ENCODE assay signal across 14 cellular contexts in the genomic region with DNA sequence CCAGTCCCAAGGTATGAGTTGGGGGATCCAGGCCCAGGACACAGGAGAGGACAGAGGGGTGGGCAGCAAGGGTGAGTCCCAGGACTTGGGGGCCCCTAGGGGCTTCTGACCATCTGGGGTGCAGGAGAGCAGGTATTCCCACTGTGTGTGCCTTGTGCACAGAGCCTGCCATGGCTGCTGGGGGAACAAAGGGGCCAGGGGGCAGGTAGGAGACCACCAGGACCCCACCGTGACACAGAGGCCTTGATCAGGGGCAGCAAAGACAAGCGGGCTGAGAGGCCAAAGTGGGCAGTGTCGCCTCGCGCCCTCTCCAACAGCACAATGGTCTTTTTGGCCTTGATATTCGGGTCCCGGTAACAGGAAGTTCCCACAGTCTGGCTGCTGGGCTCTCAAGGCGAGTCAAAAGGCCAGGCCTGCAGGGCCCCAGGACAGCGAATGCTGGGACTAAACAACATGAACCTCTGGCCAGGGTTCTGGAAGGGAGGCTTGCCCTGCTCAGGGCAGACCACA. TPM values are rescaled to one million over a fixed set of nuclear protein-coding genes. Genes with fewer than 3 reads are reported as not detected.
DNase-seq lines count a peak whose midpoint lies in the region; ATAC-seq and TF ChIP-seq lines count a peak whose summit lies in the region.
"Had no signal": no experiment of that assay in that cellular context is flagged by ENCODE, and none has a peak within 500 bp of the region (broad histone marks: within the 10 kb centered on the region; RNA-seq: fewer than 3 reads in every experiment).

No MANE protein-coding gene starts in this region.

- in situ Hi-C loops in mammary epithelial cell (cut with MboI; ENCODE audit: low sequenced_read_pairs in 2 of 2): no loop called here

- H3K4me3 ChIP-seq in mammary epithelial cell (replicated peaks in 1 of 3; ENCODE audit: insufficient read depth in 1 of 3, low read depth in 2 of 3, low read length in 3 of 3): no peak overlapping the region
- H3K4me3 ChIP-seq in Loucy (ENCODE audit: low read length, poor library complexity, severe bottlenecking): no peak overlapping the region
- H3K4me3 ChIP-seq in lung: no peak overlapping the region
- H3K4me3 ChIP-seq in stomach: no peak overlapping the region
- H3K4me3 ChIP-seq: SJSA1 had no signal

- no peak overlapping the region for H3K9ac ChIP-seq in mammary epithelial cell (ENCODE audit: insufficient read depth, low read length)
- H3K9ac ChIP-seq in Loucy (ENCODE audit: low read depth, low read length, poor library complexity, severe bottlenecking): peak overlapping the region; percentile 47

- BruUV-seq in MCF 10A (replicated peaks; lab: Mats Ljungman, UMichigan) (no TSS peak), mammary epithelial cell (replicated peaks; lab: Mats Ljungman, UMichigan) (no TSS peak)

- H3K27me3 Mint-ChIP-seq in MCF 10A (ENCODE audit: insufficient read depth, unreplicated experiment): no peaks in the 10 kb centered on the region

- TF ChIP-seq EP300 in stomach (IDR thresholded peaks at IDR 0.05): no peak

- no peak for TF ChIP-seq CTCF in MCF 10A (IDR thresholded peaks at IDR 0.05; ENCODE audit: unreplicated experiment)
- TF ChIP-seq CTCF in mammary epithelial cell (conservative IDR thresholded peaks at IDR 0.05 in 1 of 2, IDR thresholded peaks at IDR 0.05 in 1 of 2; ENCODE audit: extremely low read depth in 1 of 2, insufficient read depth in 1 of 2, low read depth in 1 of 2, low read length in 2 of 2): no peak
- TF ChIP-seq CTCF in Loucy (conservative IDR thresholded peaks at IDR 0.05; ENCODE audit: low read length): no peak
- TF ChIP-seq CTCF in lung (IDR thresholded peaks at IDR 0.05; ENCODE audit: control extremely low read depth, extremely low read depth): no peak
- TF ChIP-seq CTCF in stomach (IDR thresholded peaks at IDR 0.05): no peak

- peaks cover 6% of the 10 kb centered on the region for H3K4me1 Mint-ChIP-seq in MCF 10A (ENCODE audit: insufficient read depth, unreplicated experiment)

- H2AFZ ChIP-seq in mammary epithelial cell (ENCODE audit: low read depth, low read length): no peak overlapping the region
- no peak overlapping the region for H2AFZ ChIP-seq in Loucy (ENCODE audit: low read length)

- CTCF ChIA-PET in MCF 10A (lab: Yijun Ruan, JAX) (no interaction called here), mammary epithelial cell (lab: Charles Lee; ENCODE audit: low non-redundant PET) (no interaction called here)

- H3K9me2 ChIP-seq in Loucy (replicated peaks; ENCODE audit: low read depth, low read length): no peaks in the 10 kb centered on the region

- TF ChIP-seq POLR2A in stomach (IDR thresholded peaks at IDR 0.05): no peak

- H3K27ac ChIP-seq in mammary epithelial cell (ENCODE audit: insufficient read depth, low read depth, low read length) (no peak overlapping the region), lung (ENCODE audit: low read depth in 1 of 2, low read length in 1 of 2) (peak overlapping the region; percentile 36 to 57), stomach (peak overlapping the region in 3 of 5 donors; percentile 10 to 90 (median 32))
- H3K27ac ChIP-seq: SJSA1 had no signal

- H3K9me3 ChIP-seq in mammary epithelial cell (replicated peaks; ENCODE audit: insufficient read depth, low read length): no peaks in the 10 kb centered on the region
- no peaks in the 10 kb centered on the region for H3K9me3 ChIP-seq in Loucy (ENCODE audit: insufficient read depth, low read depth, low read length)
- peaks cover 0 to 2% of the 10 kb centered on the region in 2 donors for H3K9me3 ChIP-seq in lung (ENCODE audit: control insufficient read depth in 2 of 2, insufficient read depth in 1 of 2, low read length in 1 of 2)
- H3K9me3 ChIP-seq in stomach: no peaks in the 10 kb centered on the region
- H3K9me3 ChIP-seq: SJSA1 had no signal

- no peak overlapping the region for H3K4me3 Mint-ChIP-seq in MCF 10A (ENCODE audit: unreplicated experiment)

- H3F3A ChIP-seq in Loucy (ENCODE audit: low read depth): no peaks in the 10 kb centered on the region

- intact Hi-C loops in MCF 10A (cut with micrococcal nuclease): no loop called here
- intact Hi-C loops in mammary epithelial cell (cut with micrococcal nuclease): no loop called here
- intact Hi-C loops in stomach (cut with DNase I; ENCODE audit: low total_unique reads): no loop called here

- H3K36me3 ChIP-seq in mammary epithelial cell (ENCODE audit: insufficient read depth, low read length) (no peaks in the 10 kb centered on the region), Loucy (ENCODE audit: insufficient read depth, low read length) (no peaks in the 10 kb centered on the region), lung (ENCODE audit: control insufficient read depth in 2 of 2, insufficient read depth in 2 of 2, low read length in 2 of 2) (peaks cover 0 to 3% of the 10 kb centered on the region in 2 donors), stomach (peaks cover 0 to 4% (median 1%) of the 10 kb centered on the region in 4 donors)

- H3K4me1 ChIP-seq in mammary epithelial cell (ENCODE audit: insufficient read depth, low read length): peaks cover 17% of the 10 kb centered on the region
- H3K4me1 ChIP-seq in Loucy (ENCODE audit: insufficient read depth, low read length, poor library complexity, severe bottlenecking): peaks cover 57% of the 10 kb centered on the region
- H3K4me1 ChIP-seq in lung (ENCODE audit: control insufficient read depth in 2 of 2, insufficient read depth in 2 of 2, low read length in 2 of 2): peaks cover 0 to 54% of the 10 kb centered on the region in 2 donors
- peaks cover 18 to 67% (median 47%) of the 10 kb centered on the region in 4 donors for H3K4me1 ChIP-seq in stomach

- 80% methylated on average over 9 of the region's 9 CpGs for WGBS in mammary epithelial cell (ENCODE audit: low coverage, missing lambda C conversion rate)
- WGBS in lung, 2 donors: 64 to 81% methylated on average over 9 of the region's 9 CpGs
- WGBS in stomach, 5 donors: 70 to 88% (median 80%) methylated on average over 9 of the region's 9 CpGs

- H4K20me1 ChIP-seq in mammary epithelial cell (ENCODE audit: insufficient read depth, low read length) (no peaks in the 10 kb centered on the region), Loucy (ENCODE audit: insufficient read depth, low read length, poor library complexity, severe bottlenecking) (no peaks in the 10 kb centered on the region)

- POLR2A ChIA-PET in MCF 10A (lab: Yijun Ruan, JAX): no interaction called here

- no peaks in the 10 kb centered on the region for H3K27me3 ChIP-seq in mammary epithelial cell (ENCODE audit: insufficient read depth, low read length)
- no peaks in the 10 kb centered on the region for H3K27me3 ChIP-seq in Loucy (ENCODE audit: insufficient read depth, low read length, poor library complexity, severe bottlenecking)
- no peaks in the 10 kb centered on the region for H3K27me3 ChIP-seq in lung (ENCODE audit: control insufficient read depth, insufficient read depth)
- H3K27me3 ChIP-seq in stomach: no peaks in the 10 kb centered on the region
- H3K27me3 ChIP-seq: SJSA1 had no signal

- H3K4me2 ChIP-seq in mammary epithelial cell (ENCODE audit: insufficient read depth, low read depth, low read length) (no peak overlapping the region), Loucy (ENCODE audit: low read depth, low read length, poor library complexity, severe bottlenecking) (no peak overlapping the region)

- H3K36me3 Mint-ChIP-seq in MCF 10A (ENCODE audit: insufficient read depth, unreplicated experiment): no peaks in the 10 kb centered on the region

- H3K79me2 ChIP-seq in mammary epithelial cell (ENCODE audit: insufficient read depth, low read length): no peaks in the 10 kb centered on the region
- no peaks in the 10 kb centered on the region; the same call in 1 of the 2 replicates for H3K79me2 ChIP-seq in Loucy (ENCODE audit: insufficient read depth, low read length)

- H3K9me3 Mint-ChIP-seq in MCF 10A (ENCODE audit: unreplicated experiment): no peaks in the 10 kb centered on the region

- DNase-seq in MCF 10A (ENCODE audit: unreplicated experiment) (no peak), mammary epithelial cell (no peak), lung (ENCODE audit: low spot score) (no peak), stomach (no peak), AG08396 (ENCODE audit: low spot score) (no peak)
- no peak for DNase-seq in stimulated activated CD4-positive, alpha-beta T cell treated with anti-CD3 and anti-CD28 coated beads, Interleukin-2, amount 100 ng/mL, for 48 hours
- DNase-seq: ACHN, NCI-H1105, NCI-H2227 treated with DMSO at 0.1 percent for 48 hours had no signal

- ATAC-seq in lung (ENCODE audit: insufficient read depth, low FRiP score) (no peak), esophagus mucosa (no peak)

- dilution Hi-C loops in mammary epithelial cell (cut with HindIII; ENCODE audit: low sequenced_read_pairs): no loop called here

- H3K27ac Mint-ChIP-seq in MCF 10A (ENCODE audit: low read depth, unreplicated experiment): peak overlapping the region; percentile 16

RNA-seq across cellular contexts. Expression of a gene that starts 12.3 kb away (rescaled TPM):
- total RNA-seq in MCF 10A (2022) (not detected in 2 replicates), mammary epithelial cell (not detected), lung (under 1 TPM in 1 of 2 donors, not detected in 1; 0.40 TPM), stomach (not detected), esophagus mucosa (not detected)
- polyA plus RNA-seq in mammary epithelial cell (not detected), lung (1 to 10 TPM in 1 of 2 donors, under 1 TPM in 1; 0.30 to 1.4 TPM), stomach (under 1 TPM; 0.19 to 0.61 (median 0.25) TPM)
- polyA minus RNA-seq in mammary epithelial cell: not detected
- total RNA-seq: activated CD8-positive, alpha-beta memory T cell treated with anti-CD3 and anti-CD28 coated beads for 36 hours; SJSA1 had no signal
- polyA plus RNA-seq: neural cell had no signal

RNA-seq across cellular contexts. Expression of a gene that starts 41.7 kb away (rescaled TPM):
- total RNA-seq in MCF 10A (2022) (not detected in 2 replicates), mammary epithelial cell (1 to 10 TPM in 1 of 2 donors, under 1 TPM in 1; 0.42 to 8.0 TPM), lung (100 to 1,000 TPM in 1 of 2 donors, 10 to 100 TPM in 1; 22.2 to 111 TPM), stomach (10 to 100 TPM; 30.3 to 90.4 (median 52.5) TPM), esophagus mucosa (6.0 TPM)
- polyA plus RNA-seq in mammary epithelial cell (0.10 TPM), lung (100 to 1,000 TPM in 1 of 2 donors, 10 to 100 TPM in 1; 49.6 to 138 TPM), stomach (10 to 100 TPM; 33.0 to 94.1 (median 66.6) TPM)
- polyA minus RNA-seq in mammary epithelial cell: not detected
- polyA plus RNA-seq: neural cell had no signal
